12 cellular contexts compared by ENCODE assay signal in genomic region chr3:46031747-46032146, GRCh38. TPM values are rescaled to one million over a fixed set of nuclear protein-coding genes. Genes with fewer than 3 reads are reported as not detected.
"Had no signal": no experiment of that assay in that cellular context is flagged by ENCODE, and none has a peak within 500 bp of the region (broad histone marks: within the 10 kb centered on the region; RNA-seq: fewer than 3 reads in every experiment).

No MANE protein-coding gene starts in this region.

- H3K4me2 ChIP-seq: GM23338 had no signal

- ATAC-seq: GM23338, HCT116 had no signal

- DNase-seq: GM23248, GOT3, H7, H9, HCEC 1CT, HFFc6 had no signal

- H3K9ac ChIP-seq: GM23248 had no signal

- H3K4me3 ChIP-seq: GM23248, GM23338, HAP-1 had no signal

- H3K4me1 ChIP-seq: HAP-1 had no signal

- H2AFZ ChIP-seq: GM23248, GM23338 had no signal

- H3K9me3 ChIP-seq: HAP-1 had no signal

- H3K36me3 ChIP-seq: HAP-1 had no signal

- H3K27ac ChIP-seq: GM23248 had no signal

- FAIRE-seq: H1, H54 had no signal

RNA-seq across cellular contexts. Expression of gene XCR1, which starts 4.5 kb away (rescaled TPM):
- total RNA-seq: GM23248, GM23338, H1, H4, H7, H9, HFFc6 had no signal
- polyA plus RNA-seq: GM23248, GM23338 had no signal
